26 cellular contexts compared by ENCODE assay signal in the genomic region with DNA sequence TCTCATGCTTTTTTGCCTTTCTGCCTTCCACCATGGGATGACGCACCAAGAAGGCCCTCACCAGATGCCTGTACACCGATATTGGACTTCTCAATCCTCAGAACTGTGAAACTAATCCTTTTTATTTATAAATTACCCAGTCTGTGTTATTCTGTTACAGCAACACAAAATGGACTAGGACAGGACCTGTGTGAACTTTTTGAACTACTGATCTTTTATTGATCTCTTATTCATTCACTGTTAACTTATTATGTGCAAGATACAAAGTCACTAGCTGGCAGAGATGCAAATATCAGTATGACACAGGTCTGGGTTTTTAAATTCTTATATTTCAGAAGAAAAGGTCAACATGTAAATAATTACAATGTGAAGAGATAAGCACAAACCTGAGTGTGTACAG.
"Had no signal": no experiment of that assay in that cellular context is flagged by ENCODE, and none has a peak within 500 bp of the region (broad histone marks: within the 10 kb centered on the region; RNA-seq: fewer than 3 reads in every experiment).

No MANE protein-coding gene starts in this region.

- H3K9me3 ChIP-seq: stomach, testis, thoracic aorta, thyroid gland, tibial artery, tibial nerve, transverse colon, upper lobe of left lung, upper lobe of right lung, uterus, vagina had no signal

- H3K36me3 ChIP-seq: stomach, suprapubic skin, thoracic aorta, thyroid gland, tibial artery, tibial nerve, transverse colon, upper lobe of left lung, upper lobe of right lung, uterus, vagina had no signal

- ATAC-seq: stimulated activated effector memory CD8-positive, alpha-beta T cell treated with anti-CD3 and anti-CD28 coated beads, Interleukin-12 subunit alpha, Interleukin-12 subunit beta, amount 100 ng/mL, for 72 hours; stimulated activated memory B cell treated with anti-CD40 and anti-IgM and Interleukin-4, amounts not matched to agents 10 μg/mL and 1 μg/mL and 100 μg/mL, for 72 hours; stimulated activated naive B cell treated with anti-CD40 and anti-IgM and Interleukin-4, amounts not matched to agents 10 μg/mL and 1 μg/mL and 100 μg/mL, for 72 hours; stimulated activated naive CD8-positive, alpha-beta T cell treated with anti-CD3 and anti-CD28 coated beads, Interleukin-15, amount 100 ng/mL, for 72 hours; stimulated activated naive CD8-positive, alpha-beta T cell treated with anti-CD3 and anti-CD28 coated beads, Interleukin-15, Interleukin-2, amounts not matched to agents 100 U/mL and 50 U/mL, for 24 hours; upper lobe of right lung had no signal

- H3K27me3 ChIP-seq: stomach, suprapubic skin, testis, thyroid gland, tibial artery, tibial nerve, transverse colon, upper lobe of left lung, upper lobe of right lung, uterus, vagina had no signal

- H3K4me1 ChIP-seq: stomach, suprapubic skin, testis, thyroid gland, tibial artery, tibial nerve, transverse colon, upper lobe of left lung, upper lobe of right lung, uterus, vagina had no signal

- H3K27ac ChIP-seq: stomach, suprapubic skin, testis, thoracic aorta, thyroid gland, tibial artery, tibial nerve, transverse colon, upper lobe of left lung, upper lobe of right lung, uterus, vagina had no signal

- DNase-seq: stimulated activated CD4-positive, alpha-beta T cell treated with anti-CD3 and anti-CD28 coated beads, Interleukin-2, amount 100 ng/mL, for 48 hours; stimulated activated CD4-positive, alpha-beta T cell treated with anti-CD3 and anti-CD28 coated beads, Interleukin-4, amount 100 ng/mL, for 1 hour; stimulated activated CD4-positive, alpha-beta T cell treated with anti-CD3 and anti-CD28 coated beads, Interleukin-4, amount 100 ng/mL, for 24 hours; stimulated activated CD4-positive, alpha-beta T cell treated with anti-CD3 and anti-CD28 coated beads, Interleukin-4, amount 100 ng/mL, for 4 hours; stimulated activated CD8-positive, alpha-beta memory T cell treated with anti-CD3 and anti-CD28 coated beads, Interleukin-4, amount 100 ng/mL, for 48 hours; stimulated activated naive B cell treated with anti-CD40 and anti-IgM and Interleukin-4, amounts not matched to agents 10 μg/mL and 1 μg/mL and 100 μg/mL, for 72 hours; stimulated activated naive CD4-positive, alpha-beta T cell; stimulated activated naive CD4-positive, alpha-beta T cell treated with Interleukin-2 at 50 U/mL for 16 hours; stimulated activated naive CD8-positive, alpha-beta T cell treated with anti-CD3 and anti-CD28 coated beads, Interleukin-15, amount 100 ng/mL, for 72 hours; stimulated activated naive CD8-positive, alpha-beta T cell treated with anti-CD3 and anti-CD28 coated beads, Interleukin-15, Interleukin-2, amounts not matched to agents 100 U/mL and 50 U/mL, for 24 hours; stomach; substantia nigra; testis; thyroid gland; tibial artery; transverse colon; upper lobe of left lung; upper lobe of right lung; uterus had no signal

- H3K4me3 ChIP-seq: stomach, suprapubic skin, testis, thoracic aorta, thyroid gland, tibial artery, tibial nerve, transverse colon, upper lobe of left lung, upper lobe of right lung, uterus, vagina had no signal

- FAIRE-seq: urothelium cell line had no signal
